Comparison of ENCODE assay signal across 10 cellular contexts in the genomic region with DNA sequence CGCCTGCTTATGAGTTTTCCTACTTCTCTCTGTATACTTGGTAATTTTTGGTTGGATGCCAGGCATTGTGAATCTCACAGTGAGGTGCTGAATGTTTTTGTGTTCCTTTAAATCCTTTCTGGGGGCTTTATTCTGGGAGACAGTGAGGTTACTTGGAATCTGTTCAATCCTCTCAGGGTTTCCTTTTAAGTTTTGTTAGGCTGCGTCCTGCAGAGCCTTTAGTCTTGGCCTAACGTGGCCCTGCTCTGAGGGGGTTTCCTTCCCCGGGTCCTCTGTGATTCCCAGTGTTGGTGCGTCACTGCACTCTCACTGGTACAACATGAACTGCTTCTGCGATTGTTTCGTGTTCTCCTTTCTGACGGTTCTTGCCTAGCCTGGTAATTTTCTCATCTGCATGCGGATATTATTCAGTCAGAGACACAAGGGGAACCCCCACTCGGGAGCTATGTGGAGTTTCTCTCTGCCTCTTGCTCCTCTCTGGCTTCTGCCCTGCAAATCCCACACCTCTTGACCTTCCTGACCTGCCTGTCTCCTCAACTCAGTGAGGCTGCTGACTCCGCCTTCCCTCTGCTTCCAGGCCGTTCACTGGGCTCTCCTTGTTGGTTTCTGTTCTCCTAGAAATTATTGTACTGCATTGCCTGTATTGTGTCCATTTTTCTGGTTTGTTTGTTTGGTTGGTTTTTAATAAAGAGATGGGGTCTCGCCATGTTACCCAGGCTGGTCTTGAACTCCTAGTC.
A peak's percentile ranks its signal among the peaks of the same experiment; 100 is the strongest.
DNase-seq lines count a peak whose midpoint lies in the region; ATAC-seq and TF ChIP-seq lines count a peak whose summit lies in the region.
"Had no signal": no experiment of that assay in that cellular context is flagged by ENCODE, and none has a peak within 500 bp of the region (broad histone marks: within the 10 kb centered on the region; RNA-seq: fewer than 3 reads in every experiment).

No MANE protein-coding gene starts in this region.

- no peak overlapping the region for H2AFZ ChIP-seq in hepatocyte

- H3K36me3 Mint-ChIP-seq in osteocyte (ENCODE audit: unreplicated experiment), result peaks cover 56% of the 10 kb centered on the region

- no peaks in the 10 kb centered on the region for H3K79me2 ChIP-seq in hepatocyte

- DNase-seq in body of pancreas, result no peak
- peak in 1 of 2 donors; percentile 54 for DNase-seq in heart right ventricle
- DNase-seq in osteocyte (ENCODE audit: extremely low spot score, unreplicated experiment), result no peak
- DNase-seq in hepatocyte (ENCODE audit: low spot score), result no peak
- DNase-seq in esophagus squamous epithelium (lab: John Stamatoyannopoulos, UW), result no peak
- DNase-seq in glomerular visceral epithelial cell (ENCODE audit: extremely low spot score), result no peak
- no peak for DNase-seq in NCI-H1930 (lab: John Stamatoyannopoulos, UW)
- DNase-seq: activated effector memory CD4-positive, alpha-beta T cell treated with anti-CD3 and anti-CD28 coated beads, Interleukin-2, amount 50 U/mL, for 16 hours had no signal

- TF ChIP-seq CTCF in body of pancreas (IDR thresholded peaks at IDR 0.05), result no peak
- no peak for TF ChIP-seq CTCF in heart right ventricle (IDR thresholded peaks at IDR 0.05)
- TF ChIP-seq CTCF in osteocyte (IDR thresholded peaks at IDR 0.05), result no peak
- no peak for TF ChIP-seq CTCF in hepatocyte (IDR thresholded peaks at IDR 0.05; ENCODE audit: poor library complexity)
- TF ChIP-seq CTCF in esophagus squamous epithelium (IDR thresholded peaks at IDR 0.05), result no peak

- no peaks in the 10 kb centered on the region for H3K27me3 ChIP-seq in body of pancreas
- H3K27me3 ChIP-seq in heart right ventricle, result no peaks in the 10 kb centered on the region
- no peaks in the 10 kb centered on the region for H3K27me3 ChIP-seq in hepatocyte
- H3K27me3 ChIP-seq in esophagus squamous epithelium, result no peaks in the 10 kb centered on the region
- H3K27me3 ChIP-seq: ovary had no signal

- H3K36me3 ChIP-seq in body of pancreas (replicated peaks in 1 of 2; ENCODE audit: insufficient read depth in 1 of 2, low read depth in 2 of 2), result peaks cover 0 to 19% of the 10 kb centered on the region in 2 donors
- peaks cover 8 to 94% (median 59%) of the 10 kb centered on the region in 9 donors for H3K36me3 ChIP-seq in heart right ventricle
- H3K36me3 ChIP-seq in hepatocyte (replicated peaks; ENCODE audit: insufficient read depth, low read depth), result no peaks in the 10 kb centered on the region
- peaks cover 32 to 93% (median 56%) of the 10 kb centered on the region in 3 donors for H3K36me3 ChIP-seq in esophagus squamous epithelium
- H3K36me3 ChIP-seq: ovary had no signal

- H4K20me1 ChIP-seq in hepatocyte (ENCODE audit: insufficient read depth, poor library complexity, severe bottlenecking), result no peaks in the 10 kb centered on the region

- no peak overlapping the region for H3K4me2 ChIP-seq in hepatocyte

- H3K27me3 Mint-ChIP-seq in osteocyte (ENCODE audit: unreplicated experiment), result no peaks in the 10 kb centered on the region

- H3K9me3 Mint-ChIP-seq in osteocyte (ENCODE audit: unreplicated experiment), result peaks cover 17% of the 10 kb centered on the region

- peak overlapping the region; percentile 6 for H3K27ac Mint-ChIP-seq in osteocyte (ENCODE audit: unreplicated experiment)

- intact Hi-C loops in body of pancreas (cut with DNase I) (no loop called here), heart right ventricle (cut with DNase I) (loop anchor here in 1 of 10 donors (1.0 kb wide), 1 partner anchor 79 kb away; no protein-coding TSS in a partner anchor), esophagus squamous epithelium (cut with DNase I) (no loop called here)

- no peaks in the 10 kb centered on the region for H3K4me1 ChIP-seq in body of pancreas
- peaks cover 2 to 68% (median 32%) of the 10 kb centered on the region in 9 donors for H3K4me1 ChIP-seq in heart right ventricle
- H3K4me1 ChIP-seq in hepatocyte (ENCODE audit: insufficient read depth), result no peaks in the 10 kb centered on the region
- H3K4me1 ChIP-seq in esophagus squamous epithelium, result peaks cover 0 to 5% (median 0%) of the 10 kb centered on the region in 3 donors

- no peak overlapping the region for H3K4me3 Mint-ChIP-seq in osteocyte (ENCODE audit: unreplicated experiment)

- no peak overlapping the region for H3K27ac ChIP-seq in body of pancreas
- peak overlapping the region; percentile 14 to 79 (median 70) for H3K27ac ChIP-seq in heart right ventricle
- H3K27ac ChIP-seq in hepatocyte, result no peak overlapping the region
- peak overlapping the region in 2 of 4 donors; percentile 36 to 55 for H3K27ac ChIP-seq in esophagus squamous epithelium
- H3K27ac ChIP-seq: coronary artery, ovary had no signal

- no peak for TF ChIP-seq POLR2A in body of pancreas (IDR thresholded peaks at IDR 0.05)
- TF ChIP-seq POLR2A in esophagus squamous epithelium (IDR thresholded peaks at IDR 0.05), result no peak

- 83 to 88% methylated on average over 13 of the region's 13 CpGs for WGBS in body of pancreas, 2 donors
- WGBS in heart right ventricle, 2 donors, result 59% methylated on average over 13 of the region's 13 CpGs
- WGBS in hepatocyte (ENCODE audit: low lambda C conversion rate, missing lambda C conversion rate), result 85% methylated on average over 13 of the region's 13 CpGs
- WGBS in esophagus squamous epithelium, 2 donors, result 63 to 81% methylated on average over 13 of the region's 13 CpGs

- ATAC-seq in body of pancreas, result peak; percentile 28
- ATAC-seq in heart right ventricle, result peak; percentile 25 to 88 (median 78)

- H3K4me1 Mint-ChIP-seq in osteocyte (ENCODE audit: unreplicated experiment), result peaks cover 30% of the 10 kb centered on the region

- no peak overlapping the region for H3K4me3 ChIP-seq in body of pancreas
- H3K4me3 ChIP-seq in heart right ventricle, result no peak overlapping the region
- H3K4me3 ChIP-seq in hepatocyte, result no peak overlapping the region
- no peak overlapping the region for H3K4me3 ChIP-seq in esophagus squamous epithelium
- H3K4me3 ChIP-seq: coronary artery, ovary had no signal

- no peaks in the 10 kb centered on the region for H3K9me2 ChIP-seq in hepatocyte (replicated peaks; ENCODE audit: insufficient read depth)

- H3K9me3 ChIP-seq in body of pancreas, result no peaks in the 10 kb centered on the region
- peaks cover 0 to 7% (median 0%) of the 10 kb centered on the region in 11 donors for H3K9me3 ChIP-seq in heart right ventricle
- no peaks in the 10 kb centered on the region for H3K9me3 ChIP-seq in hepatocyte (ENCODE audit: low read depth)
- H3K9me3 ChIP-seq in esophagus squamous epithelium, result no peaks in the 10 kb centered on the region
- H3K9me3 ChIP-seq: ovary had no signal

Comparison
In these comparisons a context has a peak if more than half of its experiments do, and no peak if none do; other contexts are left out.
1. H3K27ac ChIP-seq: peak in heart right ventricle (10 of 10); none in body of pancreas (0 of 4) and hepatocyte (single experiment).